11 cellular contexts compared by ENCODE assay signal in the genomic region with DNA sequence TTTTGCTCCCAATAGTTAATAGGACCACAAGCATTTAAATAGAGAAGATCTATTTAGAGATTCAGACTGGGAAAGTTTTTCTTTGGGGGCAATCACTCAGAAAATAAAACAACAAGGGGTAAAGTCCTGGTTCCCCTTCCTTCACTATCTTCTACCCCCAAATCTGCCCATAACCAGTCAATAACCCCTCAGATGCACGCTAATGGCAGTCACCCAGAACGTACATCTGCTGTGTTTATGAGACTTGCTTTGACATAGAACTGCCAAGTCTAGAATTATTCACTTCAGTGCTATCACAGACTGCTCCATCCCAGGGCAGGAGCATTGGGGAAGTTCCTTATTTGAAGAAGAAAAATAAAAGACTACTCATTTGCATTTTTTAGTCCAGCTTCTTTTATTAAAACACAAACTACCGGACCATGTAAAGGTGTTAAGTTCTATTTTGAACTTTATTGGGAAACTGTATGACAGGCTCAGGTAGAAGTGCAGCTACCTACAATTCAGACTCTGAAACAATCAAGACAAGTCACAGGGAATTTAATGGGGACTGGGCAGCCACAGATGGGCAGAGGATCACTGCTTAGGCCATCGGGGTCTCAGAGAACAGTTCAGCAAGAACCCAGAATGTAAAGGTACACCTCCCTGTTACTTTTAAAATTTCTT. TPM values are rescaled to one million over a fixed set of nuclear protein-coding genes. Genes with fewer than 3 reads are reported as not detected.
A peak's percentile ranks its signal among the peaks of the same experiment; 100 is the strongest.
DNase-seq lines count a peak whose midpoint lies in the region; ATAC-seq and TF ChIP-seq lines count a peak whose summit lies in the region.
"Had no signal": no experiment of that assay in that cellular context is flagged by ENCODE, and none has a peak within 500 bp of the region (broad histone marks: within the 10 kb centered on the region; RNA-seq: fewer than 3 reads in every experiment).

No MANE protein-coding gene starts in this region.

- H3K4me1 ChIP-seq in Karpas-422 (ENCODE audit: low read length) (peaks cover 27% of the 10 kb centered on the region), esophagus muscularis mucosa (peaks cover 4 to 13% (median 9%) of the 10 kb centered on the region in 4 donors), SJCRH30 (peaks cover 9% of the 10 kb centered on the region; the same call in 1 of the 2 replicates)

- no peaks in the 10 kb centered on the region for H3K79me2 ChIP-seq in Karpas-422 (ENCODE audit: low read length)

- H3K4me3 Mint-ChIP-seq in mesothelial cell of epicardium, result no peak overlapping the region

- no peaks in the 10 kb centered on the region for H3K9me3 ChIP-seq in Karpas-422 (ENCODE audit: low read length)
- H3K9me3 ChIP-seq in esophagus muscularis mucosa, result no peaks in the 10 kb centered on the region
- no peaks in the 10 kb centered on the region for H3K9me3 ChIP-seq in SJCRH30 (replicated peaks)
- H3K9me3 ChIP-seq: transverse colon had no signal

- H3K9me3 Mint-ChIP-seq in mesothelial cell of epicardium, result no peaks in the 10 kb centered on the region

- H2AFZ ChIP-seq in Karpas-422 (ENCODE audit: low read length), result no peak overlapping the region

- no peak overlapping the region for H3K9ac ChIP-seq in Karpas-422 (ENCODE audit: low read length)

- no peaks in the 10 kb centered on the region for H3K36me3 ChIP-seq in Karpas-422 (ENCODE audit: insufficient read depth, low read length)
- no peaks in the 10 kb centered on the region for H3K36me3 ChIP-seq in esophagus muscularis mucosa
- H3K36me3 ChIP-seq in SJCRH30, result no peaks in the 10 kb centered on the region
- H3K36me3 ChIP-seq: transverse colon had no signal

- H3K27ac Mint-ChIP-seq in mesothelial cell of epicardium, result peak overlapping the region; percentile 93

- WGBS in esophagus muscularis mucosa, result 66% methylated on average over 4 of the region's 4 CpGs

- H3K4me3 ChIP-seq in Karpas-422 (ENCODE audit: low read length) (no peak overlapping the region), esophagus muscularis mucosa (no peak overlapping the region), SJCRH30 (no peak overlapping the region)
- H3K4me3 ChIP-seq: transverse colon had no signal

- peak overlapping the region; percentile 50 for H3K4me2 ChIP-seq in Karpas-422 (ENCODE audit: low read depth, low read length, poor library complexity, severe bottlenecking)

- intact Hi-C loops in esophagus muscularis mucosa (cut with DNase I), result no loop called here

- TF ChIP-seq CTCF in mesothelial cell of epicardium (IDR thresholded peaks at IDR 0.05; ENCODE audit: unreplicated experiment) (no peak), esophagus muscularis mucosa (IDR thresholded peaks at IDR 0.05) (no peak)

- DNase-seq in Karpas-422 (peak; percentile 44), mesothelial cell of epicardium (ENCODE audit: low spot score in 2 of 2, unreplicated experiment in 2 of 2) (no peak), esophagus muscularis mucosa (ENCODE audit: extremely low spot score) (no peak), SJCRH30 (no peak)
- DNase-seq in central memory CD4-positive, alpha-beta T cell, result no peak
- DNase-seq in activated CD4-positive, alpha-beta T cell treated with anti-CD3 and anti-CD28 coated beads, Interleukin-2, amount 50 U/mL, for 1 hour, result no peak
- DNase-seq: DND-41, left ventricle myocardium superior, transverse colon had no signal

- no peak overlapping the region for H3K27ac ChIP-seq in Karpas-422 (ENCODE audit: low read length)
- H3K27ac ChIP-seq in esophagus muscularis mucosa (replicated peaks in 1 of 4), result no peak overlapping the region
- no peak overlapping the region for H3K27ac ChIP-seq in SJCRH30

- H3K27me3 Mint-ChIP-seq in mesothelial cell of epicardium (ENCODE audit: low read depth), result no peaks in the 10 kb centered on the region

- TF ChIP-seq EP300 in esophagus muscularis mucosa (IDR thresholded peaks at IDR 0.05), result no peak

- no peaks in the 10 kb centered on the region for H4K20me1 ChIP-seq in Karpas-422 (ENCODE audit: insufficient read depth, low read depth, low read length)

- ATAC-seq in GM18907 (IDR thresholded peaks at IDR 0.05; ENCODE audit: unreplicated experiment), result peak; percentile 71
- ATAC-seq in HG02610 (IDR thresholded peaks at IDR 0.05; ENCODE audit: unreplicated experiment), result peak; percentile 85
- ATAC-seq: left ventricle myocardium superior had no signal

- H3K4me1 Mint-ChIP-seq in mesothelial cell of epicardium, result peaks cover 60% of the 10 kb centered on the region

- no peaks in the 10 kb centered on the region for H3K9me2 ChIP-seq in Karpas-422 (replicated peaks; ENCODE audit: insufficient read depth, low read length)

- no peaks in the 10 kb centered on the region for H3K27me3 ChIP-seq in Karpas-422 (ENCODE audit: low read length)
- H3K27me3 ChIP-seq in esophagus muscularis mucosa, result no peaks in the 10 kb centered on the region
- H3K27me3 ChIP-seq in SJCRH30, result no peaks in the 10 kb centered on the region
- H3K27me3 ChIP-seq: transverse colon had no signal

- no peak for TF ChIP-seq POLR2A in esophagus muscularis mucosa (IDR thresholded peaks at IDR 0.05; ENCODE audit: low read depth)

- H3K36me3 Mint-ChIP-seq in mesothelial cell of epicardium, result no peaks in the 10 kb centered on the region

RNA-seq across cellular contexts. Expression of a gene that starts 38.4 kb away (rescaled TPM):
- 3.3 and 7.0 TPM in 2 replicates for total RNA-seq in Karpas-422 (2014; rRNA removed; shearing (Covaris generic); ENCODE audit: low replicate concordance)
- 242 to 270 TPM (median 243 TPM) in 3 replicates for total RNA-seq in mesothelial cell of epicardium
- total RNA-seq in esophagus muscularis mucosa, result 10 to 100 TPM; 25.5 to 44.9 (median 26.6) TPM
- 2.5 and 2.6 TPM in 2 replicates for total RNA-seq in SJCRH30 (2014; rRNA removed; shearing (Covaris generic))
